11 cellular contexts compared by ENCODE assay signal in genomic region chr4:183602444-183603102, GRCh38. TPM values are rescaled to one million over a fixed set of nuclear protein-coding genes. Genes with fewer than 3 reads are reported as not detected.
A peak's percentile ranks its signal among the peaks of the same experiment; 100 is the strongest.
DNase-seq lines count a peak whose midpoint lies in the region; ATAC-seq and TF ChIP-seq lines count a peak whose summit lies in the region.
"Had no signal": no experiment of that assay in that cellular context is flagged by ENCODE, and none has a peak within 500 bp of the region (broad histone marks: within the 10 kb centered on the region; RNA-seq: fewer than 3 reads in every experiment).

No MANE protein-coding gene starts in this region.

- H3K79me1 ChIP-seq in H9 (ENCODE audit: insufficient read depth, low read depth, low read length, poor library complexity, severe bottlenecking) = no peaks in the 10 kb centered on the region
- no peaks in the 10 kb centered on the region for H3K79me1 ChIP-seq in mesenchymal stem cell (replicated peaks; ENCODE audit: low read length, poor library complexity, severe bottlenecking)

- H2BK15ac ChIP-seq in H9 (ENCODE audit: low read depth, low read length) (no peak overlapping the region), mesenchymal stem cell (ENCODE audit: low read depth, poor library complexity, severe bottlenecking) (no peak overlapping the region)

- H3K36me3 Mint-ChIP-seq in H9 (ENCODE audit: insufficient read depth in 1 of 3, low read depth in 3 of 3) = no peaks in the 10 kb centered on the region; a peak in 1 of 7 replicates

- in situ Hi-C loops in mammary epithelial cell (cut with MboI; ENCODE audit: low sequenced_read_pairs in 2 of 2) = loop anchor here in 1 of 2 donors (10.0 kb wide), 1 partner anchor 128 kb away; no protein-coding TSS in a partner anchor

- no peak overlapping the region for H3K4ac ChIP-seq in H9 (ENCODE audit: low read depth, low read length)
- no peak overlapping the region for H3K4ac ChIP-seq in mesenchymal stem cell (ENCODE audit: low read depth in 1 of 2, low read length in 2 of 2)

- no peak overlapping the region for H3K56ac ChIP-seq in H9 (ENCODE audit: insufficient read length, low read depth, low read length)

- H2BK20ac ChIP-seq in H9 (ENCODE audit: low read depth, low read length, poor library complexity, severe bottlenecking) = no peak overlapping the region

- H3K23me2 ChIP-seq in H9 (ENCODE audit: insufficient read length, low read depth, low read length, poor library complexity, severe bottlenecking) = no peaks in the 10 kb centered on the region

- TF ChIP-seq CTCF in H9 (conservative IDR thresholded peaks at IDR 0.05) (peak; percentile 55; the same call in 2 of the 3 replicates), mammary epithelial cell (conservative IDR thresholded peaks at IDR 0.05 in 1 of 2, IDR thresholded peaks at IDR 0.05 in 1 of 2; ENCODE audit: extremely low read depth in 1 of 2, insufficient read depth in 1 of 2, low read depth in 1 of 2, low read length in 2 of 2) (peak in 1 of 2 donors; percentile 46)

- H3K9me3 ChIP-seq in H9 (ENCODE audit: control insufficient read depth, low read depth, low read length) (no peaks in the 10 kb centered on the region), mammary epithelial cell (replicated peaks; ENCODE audit: insufficient read depth, low read length) (no peaks in the 10 kb centered on the region), mesenchymal stem cell (ENCODE audit: control insufficient read depth, low read length) (no peaks in the 10 kb centered on the region), SJCRH30 (replicated peaks) (no peaks in the 10 kb centered on the region)
- H3K9me3 ChIP-seq: sigmoid colon, suprapubic skin had no signal

- no peak overlapping the region for H4K5ac ChIP-seq in H9 (ENCODE audit: insufficient read length, low read depth, low read length)

- H3K9ac ChIP-seq in H9 (ENCODE audit: extremely low read depth, insufficient read length, low read length) (no peak overlapping the region), mammary epithelial cell (ENCODE audit: insufficient read depth, low read length) (no peak overlapping the region), mesenchymal stem cell (ENCODE audit: low read length) (peak overlapping the region; percentile 22)

- WGBS in H9 (ENCODE audit: extremely low coverage, insufficient read length, low lambda C conversion rate) = no CpG with 5 or more reads among the region's 6 CpGs
- 70% methylated on average over 6 of the region's 6 CpGs for WGBS in mammary epithelial cell (ENCODE audit: low coverage, missing lambda C conversion rate)
- 73% methylated on average over 6 of the region's 6 CpGs for WGBS in mesenchymal stem cell

- H3K27me3 ChIP-seq in H9 (ENCODE audit: insufficient read depth, low read length) (no peaks in the 10 kb centered on the region), mammary epithelial cell (ENCODE audit: insufficient read depth, low read length) (no peaks in the 10 kb centered on the region), mesenchymal stem cell (ENCODE audit: control insufficient read depth in 1 of 2, insufficient read depth in 1 of 2, low read length in 2 of 2) (peaks cover 0 to 4% of the 10 kb centered on the region in 2 experiments), SJCRH30 (no peaks in the 10 kb centered on the region)
- H3K27me3 ChIP-seq: sigmoid colon, suprapubic skin had no signal

- no peak overlapping the region for H3T11ph ChIP-seq in H9 (ENCODE audit: low read length)

- H3K27me3 Mint-ChIP-seq in H9 (ENCODE audit: low read depth) = no peaks in the 10 kb centered on the region; the same call in none of the 2 replicates

- H2AK5ac ChIP-seq in H9 (ENCODE audit: insufficient read length, low read length) (no peak overlapping the region), mesenchymal stem cell (ENCODE audit: low read length, severe bottlenecking) (no peak overlapping the region)

- H3K4me1 ChIP-seq in H9 (ENCODE audit: insufficient read depth, low read length) (no peaks in the 10 kb centered on the region), mammary epithelial cell (ENCODE audit: insufficient read depth, low read length) (no peaks in the 10 kb centered on the region), mesenchymal stem cell (ENCODE audit: control insufficient read depth, insufficient read depth, low read depth, low read length) (peaks cover 2% of the 10 kb centered on the region), SJCRH30 (no peaks in the 10 kb centered on the region)
- H3K4me1 ChIP-seq: sigmoid colon, suprapubic skin had no signal

- H3K27ac Mint-ChIP-seq in H9 = peak overlapping the region in 1 of 3 experiments; percentile 0; a peak in 1 of 7 replicates

- dilution Hi-C loops in mammary epithelial cell (cut with HindIII; ENCODE audit: low sequenced_read_pairs) = no loop called here

- no peaks in the 10 kb centered on the region; a peak in 1 of 5 replicates for H3K9me3 Mint-ChIP-seq in H9

- H3K27ac ChIP-seq in H9 (ENCODE audit: insufficient read length, low read depth, low read length) (no peak overlapping the region), mammary epithelial cell (ENCODE audit: insufficient read depth, low read depth, low read length) (no peak overlapping the region), mesenchymal stem cell (ENCODE audit: low read length, poor library complexity, severe bottlenecking) (no peak overlapping the region), SJCRH30 (no peak overlapping the region)
- H3K27ac ChIP-seq: suprapubic skin had no signal

- DNase-seq in AG20443 (ENCODE audit: low spot score) (peak; percentile 40), H9 (no peak), mammary epithelial cell (peak; percentile 12), mesenchymal stem cell (peak; percentile 30), occipital lobe (lab: John Stamatoyannopoulos, UW) (no peak), NCI-H774 (lab: John Stamatoyannopoulos, UW) (no peak), SJCRH30 (no peak)
- DNase-seq: NCI-H524 treated with DMSO at 0.1 percent for 48 hours, sigmoid colon had no signal

- H2BK12ac ChIP-seq in H9 (ENCODE audit: insufficient read length, low read depth, low read length) (no peak overlapping the region), mesenchymal stem cell (ENCODE audit: low read length in 2 of 2) (no peak overlapping the region)

- no peaks in the 10 kb centered on the region for H4K20me1 ChIP-seq in H9 (ENCODE audit: control insufficient read depth, insufficient read depth, insufficient read length)
- no peaks in the 10 kb centered on the region for H4K20me1 ChIP-seq in mammary epithelial cell (ENCODE audit: insufficient read depth, low read length)

- ATAC-seq in HG03460 (IDR thresholded peaks at IDR 0.05; ENCODE audit: unreplicated experiment) = no peak

- H3K36me3 ChIP-seq in mammary epithelial cell (ENCODE audit: insufficient read depth, low read length) (no peaks in the 10 kb centered on the region), mesenchymal stem cell (ENCODE audit: control insufficient read depth in 1 of 2, insufficient read depth in 2 of 2, low read depth in 1 of 2, low read length in 2 of 2) (no peaks in the 10 kb centered on the region), SJCRH30 (no peaks in the 10 kb centered on the region)
- H3K36me3 ChIP-seq: sigmoid colon, suprapubic skin had no signal

- no peak overlapping the region for H3K23ac ChIP-seq in H9 (ENCODE audit: insufficient read length, low read depth, low read length)
- no peak overlapping the region for H3K23ac ChIP-seq in mesenchymal stem cell (ENCODE audit: low read length in 2 of 2)

- no peak overlapping the region for H3K14ac ChIP-seq in H9 (ENCODE audit: insufficient read depth, low read length)
- no peak overlapping the region for H3K14ac ChIP-seq in mesenchymal stem cell (ENCODE audit: low read length in 2 of 2)

- peaks cover 2 to 6% of the 10 kb centered on the region in 2 experiments for H3K4me1 Mint-ChIP-seq in H9

- intact Hi-C loops in mammary epithelial cell (cut with micrococcal nuclease) = loop anchor here (1.0 to 2.0 kb wide), 2 partner anchors 98 to 130 kb away; partner anchors contain the start of gene ING2

- H4K8ac ChIP-seq in H9 (replicated peaks; ENCODE audit: insufficient read length, low read depth, low read length) (no peak overlapping the region), mesenchymal stem cell (ENCODE audit: low read length) (no peak overlapping the region)

- no TSS peak for BruUV-seq in mammary epithelial cell (replicated peaks; lab: Mats Ljungman, UMichigan)

- no peak overlapping the region for H3K4me3 Mint-ChIP-seq in H9

- H3K4me2 ChIP-seq in H9 (ENCODE audit: insufficient read depth, insufficient read length, low read length) (no peak overlapping the region), mammary epithelial cell (ENCODE audit: insufficient read depth, low read depth, low read length) (no peak overlapping the region), mesenchymal stem cell (ENCODE audit: low read length, poor library complexity, severe bottlenecking) (no peak overlapping the region)

- CTCF ChIA-PET in mammary epithelial cell (lab: Charles Lee; ENCODE audit: low non-redundant PET) = interaction anchor here (0.6 to 1.2 kb wide), 5 partner anchors 22 to 134 kb away, joined by 3 to 6 read pairs (median 4); no protein-coding TSS in a partner anchor

- no peak overlapping the region for H3K4me3 ChIP-seq in mammary epithelial cell (replicated peaks in 1 of 3; ENCODE audit: insufficient read depth in 1 of 3, low read depth in 2 of 3, low read length in 3 of 3)
- no peak overlapping the region for H3K4me3 ChIP-seq in mesenchymal stem cell (ENCODE audit: insufficient read depth in 1 of 2, low read depth in 1 of 2, low read length in 2 of 2)
- H3K4me3 ChIP-seq in SJCRH30 = no peak overlapping the region
- H3K4me3 ChIP-seq: sigmoid colon, suprapubic skin had no signal

- H2BK5ac ChIP-seq in H9 (ENCODE audit: insufficient read length, low read length) = no peak overlapping the region
- no peak overlapping the region for H2BK5ac ChIP-seq in mesenchymal stem cell (ENCODE audit: low read depth, low read length, poor library complexity, severe bottlenecking)

- H3K79me2 ChIP-seq in H9 (ENCODE audit: insufficient read depth, low read length) (no peaks in the 10 kb centered on the region), mammary epithelial cell (ENCODE audit: insufficient read depth, low read length) (no peaks in the 10 kb centered on the region)

- H2BK120ac ChIP-seq in H9 (ENCODE audit: low read depth, low read length, poor library complexity, severe bottlenecking) (no peak overlapping the region), mesenchymal stem cell (ENCODE audit: low read depth, low read length) (no peak overlapping the region)

- H2AFZ ChIP-seq in H9 (ENCODE audit: low read length) (no peak overlapping the region), mammary epithelial cell (ENCODE audit: low read depth, low read length) (peak overlapping the region; percentile 22), mesenchymal stem cell (ENCODE audit: low read depth, low read length) (no peak overlapping the region)

- H3K18ac ChIP-seq in H9 (ENCODE audit: insufficient read length, low read depth, low read length) = no peak overlapping the region
- H3K18ac ChIP-seq in mesenchymal stem cell (ENCODE audit: low read depth in 1 of 2, low read length in 2 of 2) = no peak overlapping the region

- no peak overlapping the region for H4K91ac ChIP-seq in H9 (ENCODE audit: insufficient read length, low read depth, low read length)
- no peak overlapping the region for H4K91ac ChIP-seq in mesenchymal stem cell (ENCODE audit: low read length)

RNA-seq across cellular contexts. Expression of gene RWDD4, which starts 56.4 kb away (rescaled TPM):
- total RNA-seq in H9 (2021) (17.8 and 19.3 TPM in 2 replicates), mammary epithelial cell (10 to 100 TPM; 23.3 to 24.0 TPM), occipital lobe (18.7 TPM)
- 10.8 TPM for polyA plus RNA-seq in mammary epithelial cell
- 2.7 TPM for polyA minus RNA-seq in mammary epithelial cell
- polyA plus RNA-seq in mesenchymal stem cell (2013, experiment 1 of 2) = 28.1 TPM
- polyA plus RNA-seq in mesenchymal stem cell (2013, experiment 2 of 2) = 31.0 TPM
- total RNA-seq in SJCRH30 (2014; rRNA removed; shearing (Covaris generic)) = 25.2 and 26.3 TPM in 2 replicates

RNA-seq across cellular contexts. Expression of gene TRAPPC11, which starts 56.5 kb away (rescaled TPM):
- total RNA-seq in H9 (2021) = 24.1 and 32.2 TPM in 2 replicates
- total RNA-seq in mammary epithelial cell = 10 to 100 TPM; 33.3 to 42.3 TPM
- 21.6 TPM for polyA plus RNA-seq in mammary epithelial cell
- 16.7 TPM for polyA minus RNA-seq in mammary epithelial cell
- polyA plus RNA-seq in mesenchymal stem cell (2013, experiment 1 of 2) = 19.3 TPM
- polyA plus RNA-seq in mesenchymal stem cell (2013, experiment 2 of 2) = 19.4 TPM
- total RNA-seq in occipital lobe = 89.2 TPM
- total RNA-seq in SJCRH30 (2014; rRNA removed; shearing (Covaris generic)) = 22.3 and 23.5 TPM in 2 replicates

Comparison
In these comparisons a context has a peak if more than half of its experiments do, and no peak if none do; other contexts are left out.
1. DNase-seq: peak in AG20443 (single experiment), mammary epithelial cell (single experiment) and mesenchymal stem cell (single experiment); none in H9 (single experiment), occipital lobe (single experiment), NCI-H774 (single experiment) and SJCRH30 (0 of 2).